In the genomic region with DNA sequence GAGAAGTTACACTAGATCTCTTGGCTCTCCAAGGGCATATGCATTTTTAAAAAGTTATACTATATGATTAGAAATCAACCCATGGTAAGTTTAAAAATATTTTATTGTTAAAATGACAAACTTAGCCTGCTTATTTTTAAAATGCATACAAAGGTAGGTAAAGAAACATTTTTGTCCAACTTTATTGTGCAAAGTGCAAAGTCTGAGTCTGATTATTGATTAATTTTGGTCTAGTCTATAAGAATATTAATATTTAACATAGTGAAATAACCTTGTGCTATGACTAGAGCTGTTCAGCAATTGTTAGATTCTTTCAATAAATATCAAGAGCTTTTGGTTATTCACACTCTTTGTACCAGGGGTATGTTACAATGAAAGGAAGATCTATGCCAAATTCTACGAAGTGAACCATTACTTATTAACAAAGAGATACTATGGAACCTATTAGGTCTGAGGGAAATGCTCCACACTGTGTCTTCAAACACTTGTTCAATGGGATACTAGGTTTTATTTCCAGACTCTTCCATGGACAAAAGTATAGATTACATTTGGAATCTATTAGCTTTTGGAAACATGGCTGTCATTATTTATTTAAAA, we compare ENCODE assay signal across 2 cellular contexts.
TF ChIP-seq lines count a peak whose summit lies in the region.

No MANE protein-coding gene starts in this region.

TF ChIP-seq in liver, 16 proteins besides CTCF, POLR2A, EP300 and RAD21:
- TF ChIP-seq EGR1 (IDR thresholded peaks at IDR 0.05; ENCODE audit: low read depth in 2 of 2) (no peak), HNF4A (conservative IDR thresholded peaks at IDR 0.05) (peak; percentile 74 to 92), GABPA (IDR thresholded peaks at IDR 0.05 in 1 of 2, conservative IDR thresholded peaks at IDR 0.05 in 1 of 2) (peak in 1 of 2 donors; percentile 8), FOXA2 (IDR thresholded peaks at IDR 0.05) (no peak), RXRA (IDR thresholded peaks at IDR 0.05) (no peak), SP1 (IDR thresholded peaks at IDR 0.05) (peak; percentile 53), YY1 (IDR thresholded peaks at IDR 0.05) (peak; percentile 26), HNF4G (IDR thresholded peaks at IDR 0.05) (peak; percentile 64)
- TF ChIP-seq, protein P1, sequence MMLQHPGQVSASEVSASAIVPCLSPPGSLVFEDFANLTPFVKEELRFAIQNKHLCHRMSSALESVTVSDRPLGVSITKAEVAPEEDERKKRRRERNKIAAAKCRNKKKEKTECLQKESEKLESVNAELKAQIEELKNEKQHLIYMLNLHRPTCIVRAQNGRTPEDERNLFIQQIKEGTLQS (IDR thresholded peaks at IDR 0.05) = no peak

TF ChIP-seq in GM23338, 12 proteins besides CTCF, POLR2A, EP300 and RAD21:
- TF ChIP-seq, protein P2, sequence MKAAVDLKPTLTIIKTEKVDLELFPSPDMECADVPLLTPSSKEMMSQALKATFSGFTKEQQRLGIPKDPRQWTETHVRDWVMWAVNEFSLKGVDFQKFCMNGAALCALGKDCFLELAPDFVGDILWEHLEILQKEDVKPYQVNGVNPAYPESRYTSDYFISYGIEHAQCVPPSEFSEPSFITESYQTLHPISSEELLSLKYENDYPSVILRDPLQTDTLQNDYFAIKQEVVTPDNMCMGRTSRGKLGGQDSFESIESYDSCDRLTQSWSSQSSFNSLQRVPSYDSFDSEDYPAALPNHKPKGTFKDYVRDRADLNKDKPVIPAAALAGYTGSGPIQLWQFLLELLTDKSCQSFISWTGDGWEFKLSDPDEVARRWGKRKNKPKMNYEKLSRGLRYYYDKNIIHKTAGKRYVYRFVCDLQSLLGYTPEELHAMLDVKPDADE (IDR thresholded peaks at IDR 0.05) = no peak
- TF ChIP-seq EZH2phosphoT487 (IDR thresholded peaks at IDR 0.05; ENCODE audit: unreplicated experiment) (no peak), CREB1 (CRISPR knock-in tag; IDR thresholded peaks at IDR 0.05; ENCODE audit: low read depth) (no peak)
- TF ChIP-seq, protein P3, sequence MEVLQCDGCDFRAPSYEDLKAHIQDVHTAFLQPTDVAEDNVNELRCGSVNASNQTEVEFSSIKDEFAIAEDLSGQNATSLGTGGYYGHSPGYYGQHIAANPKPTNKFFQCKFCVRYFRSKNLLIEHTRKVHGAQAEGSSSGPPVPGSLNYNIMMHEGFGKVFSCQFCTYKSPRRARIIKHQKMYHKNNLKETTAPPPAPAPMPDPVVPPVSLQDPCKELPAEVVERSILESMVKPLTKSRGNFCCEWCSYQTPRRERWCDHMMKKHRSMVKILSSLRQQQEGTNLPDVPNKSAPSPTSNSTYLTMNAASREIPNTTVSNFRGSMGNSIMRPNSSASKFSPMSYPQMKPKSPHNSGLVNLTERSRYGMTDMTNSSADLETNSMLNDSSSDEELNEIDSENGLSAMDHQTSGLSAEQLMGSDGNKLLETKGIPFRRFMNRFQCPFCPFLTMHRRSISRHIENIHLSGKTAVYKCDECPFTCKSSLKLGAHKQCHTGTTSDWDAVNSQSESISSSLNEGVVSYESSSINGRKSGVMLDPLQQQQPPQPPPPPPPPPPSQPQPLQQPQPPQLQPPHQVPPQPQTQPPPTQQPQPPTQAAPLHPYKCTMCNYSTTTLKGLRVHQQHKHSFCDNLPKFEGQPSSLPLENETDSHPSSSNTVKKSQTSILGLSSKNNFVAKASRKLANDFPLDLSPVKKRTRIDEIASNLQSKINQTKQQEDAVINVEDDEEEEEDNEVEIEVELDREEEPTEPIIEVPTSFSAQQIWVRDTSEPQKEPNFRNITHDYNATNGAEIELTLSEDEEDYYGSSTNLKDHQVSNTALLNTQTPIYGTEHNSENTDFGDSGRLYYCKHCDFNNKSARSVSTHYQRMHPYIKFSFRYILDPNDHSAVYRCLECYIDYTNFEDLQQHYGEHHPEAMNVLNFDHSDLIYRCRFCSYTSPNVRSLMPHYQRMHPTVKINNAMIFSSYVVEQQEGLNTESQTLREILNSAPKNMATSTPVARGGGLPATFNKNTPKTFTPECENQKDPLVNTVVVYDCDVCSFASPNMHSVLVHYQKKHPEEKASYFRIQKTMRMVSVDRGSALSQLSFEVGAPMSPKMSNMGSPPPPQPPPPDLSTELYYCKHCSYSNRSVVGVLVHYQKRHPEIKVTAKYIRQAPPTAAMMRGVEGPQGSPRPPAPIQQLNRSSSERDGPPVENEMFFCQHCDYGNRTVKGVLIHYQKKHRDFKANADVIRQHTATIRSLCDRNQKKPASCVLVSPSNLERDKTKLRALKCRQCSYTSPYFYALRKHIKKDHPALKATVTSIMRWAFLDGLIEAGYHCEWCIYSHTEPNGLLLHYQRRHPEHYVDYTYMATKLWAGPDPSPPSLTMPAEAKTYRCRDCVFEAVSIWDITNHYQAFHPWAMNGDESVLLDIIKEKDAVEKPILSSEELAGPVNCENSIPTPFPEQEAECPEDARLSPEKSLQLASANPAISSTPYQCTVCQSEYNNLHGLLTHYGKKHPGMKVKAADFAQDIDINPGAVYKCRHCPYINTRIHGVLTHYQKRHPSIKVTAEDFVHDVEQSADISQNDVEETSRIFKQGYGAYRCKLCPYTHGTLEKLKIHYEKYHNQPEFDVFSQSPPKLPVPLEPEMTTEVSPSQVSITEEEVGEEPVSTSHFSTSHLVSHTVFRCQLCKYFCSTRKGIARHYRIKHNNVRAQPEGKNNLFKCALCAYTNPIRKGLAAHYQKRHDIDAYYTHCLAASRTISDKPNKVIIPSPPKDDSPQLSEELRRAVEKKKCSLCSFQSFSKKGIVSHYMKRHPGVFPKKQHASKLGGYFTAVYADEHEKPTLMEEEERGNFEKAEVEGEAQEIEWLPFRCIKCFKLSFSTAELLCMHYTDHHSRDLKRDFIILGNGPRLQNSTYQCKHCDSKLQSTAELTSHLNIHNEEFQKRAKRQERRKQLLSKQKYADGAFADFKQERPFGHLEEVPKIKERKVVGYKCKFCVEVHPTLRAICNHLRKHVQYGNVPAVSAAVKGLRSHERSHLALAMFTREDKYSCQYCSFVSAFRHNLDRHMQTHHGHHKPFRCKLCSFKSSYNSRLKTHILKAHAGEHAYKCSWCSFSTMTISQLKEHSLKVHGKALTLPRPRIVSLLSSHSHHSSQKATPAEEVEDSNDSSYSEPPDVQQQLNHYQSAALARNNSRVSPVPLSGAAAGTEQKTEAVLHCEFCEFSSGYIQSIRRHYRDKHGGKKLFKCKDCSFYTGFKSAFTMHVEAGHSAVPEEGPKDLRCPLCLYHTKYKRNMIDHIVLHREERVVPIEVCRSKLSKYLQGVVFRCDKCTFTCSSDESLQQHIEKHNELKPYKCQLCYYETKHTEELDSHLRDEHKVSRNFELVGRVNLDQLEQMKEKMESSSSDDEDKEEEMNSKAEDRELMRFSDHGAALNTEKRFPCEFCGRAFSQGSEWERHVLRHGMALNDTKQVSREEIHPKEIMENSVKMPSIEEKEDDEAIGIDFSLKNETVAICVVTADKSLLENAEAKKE (CRISPR knock-in tag; IDR thresholded peaks at IDR 0.05) = no peak
